19 cellular contexts compared by ENCODE assay signal in genomic region chr4:52032005-52032404, GRCh38. TPM values are rescaled to one million over a fixed set of nuclear protein-coding genes. Genes with fewer than 3 reads are reported as not detected.
"Had no signal": no experiment of that assay in that cellular context is flagged by ENCODE, and none has a peak within 500 bp of the region (broad histone marks: within the 10 kb centered on the region; RNA-seq: fewer than 3 reads in every experiment).

No MANE protein-coding gene starts in this region.

- H3K4me3 Mint-ChIP-seq: activated T-cell treated with anti-CD3 and anti-CD28 coated beads, Interleukin-2, amount 50 U/mL, for 72 hours; type B pancreatic cell had no signal

- ATAC-seq: activated T-cell treated with anti-CD3 and anti-CD28 coated beads, Interleukin-2, amount 50 U/mL, for 72 hours; esophagus mucosa; gastroesophageal sphincter; heart left ventricle; psoas muscle; right cardiac atrium had no signal

- H3K27ac Mint-ChIP-seq: activated T-cell treated with anti-CD3 and anti-CD28 coated beads, Interleukin-2, amount 50 U/mL, for 72 hours; type B pancreatic cell had no signal

- H3K9me3 Mint-ChIP-seq: activated T-cell treated with anti-CD3 and anti-CD28 coated beads, Interleukin-2, amount 50 U/mL, for 72 hours; type B pancreatic cell had no signal

- FAIRE-seq: colon had no signal

- DNase-seq: activated CD4-positive, alpha-beta T cell treated with anti-CD3 and anti-CD28 coated beads, Interleukin-2, amount 50 U/mL, for 1 hour; activated CD4-positive, CD25-positive, alpha-beta regulatory T cell treated with anti-CD3 and anti-CD28 coated beads, Interleukin-2, amount 50 U/mL, for 72 hours; activated effector memory CD4-positive, alpha-beta T cell treated with anti-CD3 and anti-CD28 coated beads, Interleukin-2, amount 50 U/mL, for 16 hours; activated naive CD4-positive, alpha-beta T cell treated with anti-CD3 and anti-CD28 coated beads, Interleukin-2, amount 50 U/mL, for 16 hours; activated T-cell treated with anti-CD3 and anti-CD28 coated beads, Interleukin-2, amount 50 U/mL, for 72 hours; aorta; brain microvascular endothelial cell; central memory CD4-positive, alpha-beta T cell; heart left ventricle; left ventricle myocardium inferior; mammary epithelial cell; psoas muscle; right cardiac atrium; testis had no signal

- H3K27me3 Mint-ChIP-seq: type B pancreatic cell had no signal

RNA-seq across cellular contexts. Expression of gene SPATA18, which starts 19.1 kb away (rescaled TPM):
- total RNA-seq: myocyte had no signal
